Comparison of ENCODE assay signal across 7 cellular contexts in genomic region chr14:24137529-24138395, GRCh38. TPM values are rescaled to one million over a fixed set of nuclear protein-coding genes. Genes with fewer than 3 reads are reported as not detected.
A peak's percentile ranks its signal among the peaks of the same experiment; 100 is the strongest.
DNase-seq lines count a peak whose midpoint lies in the region; ATAC-seq and TF ChIP-seq lines count a peak whose summit lies in the region.
"Had no signal": no experiment of that assay in that cellular context is flagged by ENCODE, and none has a peak within 500 bp of the region (broad histone marks: within the 10 kb centered on the region; RNA-seq: fewer than 3 reads in every experiment).

No MANE protein-coding gene starts in this region.

- peaks cover 2% of the 10 kb centered on the region for H3F3A ChIP-seq in smooth muscle cell (ENCODE audit: low read depth)

- H3K9ac ChIP-seq in smooth muscle cell (ENCODE audit: low read depth), result no peak overlapping the region

- H3K4me3 Mint-ChIP-seq in Calu3 (ENCODE audit: low read depth, unreplicated experiment), result peak overlapping the region; percentile 82
- peak overlapping the region; percentile 74 to 94 (median 92) for H3K4me3 Mint-ChIP-seq in naive thymus-derived CD4-positive, alpha-beta T cell

- no peak overlapping the region for H2AFZ ChIP-seq in smooth muscle cell (ENCODE audit: low read depth)

- TSS peak; percentile 77 for BruUV-seq in Calu3 (replicated peaks; lab: Mats Ljungman, UMichigan)

- no peaks in the 10 kb centered on the region for H3K27me3 ChIP-seq in naive thymus-derived CD4-positive, alpha-beta T cell (ENCODE audit: control insufficient read depth in 2 of 2, insufficient read depth in 2 of 2, low read length in 2 of 2)
- H3K27me3 ChIP-seq in smooth muscle cell (ENCODE audit: low read depth), result no peaks in the 10 kb centered on the region

- ATAC-seq in naive thymus-derived CD4-positive, alpha-beta T cell, result no peak

- H3K9me3 ChIP-seq in naive thymus-derived CD4-positive, alpha-beta T cell (ENCODE audit: control insufficient read depth in 2 of 3, low read length in 3 of 3), result no peaks in the 10 kb centered on the region
- no peaks in the 10 kb centered on the region for H3K9me3 ChIP-seq in smooth muscle cell (replicated peaks; ENCODE audit: low read depth)

- TF ChIP-seq CTCF in Calu3 (IDR thresholded peaks at IDR 0.05; ENCODE audit: unreplicated experiment) (no peak), RWPE1 (conservative IDR thresholded peaks at IDR 0.05; ENCODE audit: low read depth) (no peak), GM10248 (IDR thresholded peaks at IDR 0.05; ENCODE audit: control extremely low read depth, extremely low read depth, low read depth, missing control alignments) (no peak), smooth muscle cell (IDR thresholded peaks at IDR 0.05; ENCODE audit: borderline replicate concordance, insufficient read depth, poor library complexity, severe bottlenecking) (no peak)

- DNase-seq in Calu3 (no peak), RWPE1 (ENCODE audit: low spot score) (no peak), GM10248 (ENCODE audit: extremely low spot score) (no peak), NCI-H2029 treated with DMSO at 0.1 percent for 48 hours (lab: John Stamatoyannopoulos, UW) (no peak), smooth muscle cell (lab: John Stamatoyannopoulos, UW; ENCODE audit: unreplicated experiment) (no peak)
- no peak for DNase-seq in naive thymus-derived CD4-positive, alpha-beta T cell
- DNase-seq: NK-92 treated with Interleukin-12 subunit alpha and Interleukin-12 subunit beta, amount 100 ng/mL, for 24 hours had no signal

- H3K4me3 ChIP-seq in naive thymus-derived CD4-positive, alpha-beta T cell (ENCODE audit: low read length), result no peak overlapping the region
- H3K4me3 ChIP-seq in smooth muscle cell, result no peak overlapping the region

- no peaks in the 10 kb centered on the region for H3K27me3 Mint-ChIP-seq in Calu3 (ENCODE audit: unreplicated experiment)
- H3K27me3 Mint-ChIP-seq in naive thymus-derived CD4-positive, alpha-beta T cell, result no peaks in the 10 kb centered on the region

- H3K79me2 ChIP-seq in smooth muscle cell (ENCODE audit: low read depth), result peaks cover 19% of the 10 kb centered on the region

- H4K20me1 ChIP-seq in smooth muscle cell (ENCODE audit: low read depth), result peaks cover 8% of the 10 kb centered on the region

- no peak overlapping the region for H3K4me2 ChIP-seq in smooth muscle cell

- WGBS in smooth muscle cell (ENCODE audit: low lambda C conversion rate), result 98% methylated on average over 8 of the region's 8 CpGs

- H3K36me3 Mint-ChIP-seq in Calu3 (ENCODE audit: insufficient read depth, unreplicated experiment), result peaks cover 62% of the 10 kb centered on the region
- H3K36me3 Mint-ChIP-seq in naive thymus-derived CD4-positive, alpha-beta T cell, result peaks cover 0 to 41% (median 17%) of the 10 kb centered on the region in 5 donors

- CTCF ChIA-PET in Calu3 (lab: Charles Lee), result interaction anchor here (1.0 to 2.5 kb wide), 3 partner anchors 23 to 29 kb away, joined by 3 to 9 read pairs (median 9); partner anchors contain the start of genes DCAF11, IRF9 and NRL
- CTCF ChIA-PET in RWPE1 (lab: Yijun Ruan, JAX), result interaction anchor here (0.5 to 1.4 kb wide), 6 partner anchors 9 to 36 kb away, joined by 3 to 5 read pairs (median 4); partner anchors contain the start of genes PSME2 and RNF31
- CTCF ChIA-PET in naive thymus-derived CD4-positive, alpha-beta T cell (lab: Charles Lee), result interaction anchor here (0.9 to 2.5 kb wide), 4 partner anchors 8 to 28 kb away, joined by 3 to 11 read pairs (median 6); partner anchors contain the start of genes DCAF11, IRF9 and NRL
- CTCF ChIA-PET in GM10248 (lab: Yijun Ruan, JAX), result interaction anchor here (0.7 to 4.9 kb wide), 12 partner anchors 8 to 79 kb away, joined by 3 to 37 read pairs (median 4); partner anchors contain the start of genes DCAF11, IRF9, NRL and PSME2

- H3K27ac Mint-ChIP-seq in Calu3 (ENCODE audit: unreplicated experiment), result no peak overlapping the region
- peak overlapping the region; percentile 32 to 94 (median 90) for H3K27ac Mint-ChIP-seq in naive thymus-derived CD4-positive, alpha-beta T cell

- peaks cover 0 to 32% (median 10%) of the 10 kb centered on the region in 3 experiments for H3K36me3 ChIP-seq in naive thymus-derived CD4-positive, alpha-beta T cell (ENCODE audit: control insufficient read depth in 2 of 3, insufficient read depth in 3 of 3, low read length in 3 of 3)
- H3K36me3 ChIP-seq in smooth muscle cell (ENCODE audit: low read depth), result no peaks in the 10 kb centered on the region

- H3K9me3 Mint-ChIP-seq in Calu3 (ENCODE audit: low read depth, unreplicated experiment), result no peaks in the 10 kb centered on the region
- H3K9me3 Mint-ChIP-seq in naive thymus-derived CD4-positive, alpha-beta T cell, result peaks cover 0 to 2% (median 0%) of the 10 kb centered on the region in 11 donors

- peaks cover 30% of the 10 kb centered on the region for H3K4me1 Mint-ChIP-seq in Calu3 (ENCODE audit: low read depth, unreplicated experiment)
- peaks cover 42 to 68% (median 59%) of the 10 kb centered on the region in 7 donors for H3K4me1 Mint-ChIP-seq in naive thymus-derived CD4-positive, alpha-beta T cell

- POLR2A ChIA-PET in RWPE1 (lab: Yijun Ruan, JAX; ENCODE audit: low non-redundant PET) (interaction anchor here (0.6 to 2.6 kb wide), 4 partner anchors 9 to 24 kb away, joined by 3 to 12 read pairs (median 4); partner anchors contain the start of genes DCAF11, IRF9, NRL and PSME2), GM10248 (lab: Yijun Ruan, JAX) (interaction anchor here (0.6 to 2.4 kb wide), 5 partner anchors 9 to 33 kb away, joined by 3 to 28 read pairs (median 3); partner anchors contain the start of genes DCAF11 and NRL)
- POLR2A ChIA-PET in naive thymus-derived CD4-positive, alpha-beta T cell (lab: Charles Lee), result interaction anchor here (0.8 to 11.7 kb wide), 5 partner anchors 11 to 105 kb away, joined by 4 to 298 read pairs (median 37); partner anchors contain the start of genes DCAF11, IRF9, NRL and PSME2

- H3K4me1 ChIP-seq in naive thymus-derived CD4-positive, alpha-beta T cell (ENCODE audit: control insufficient read depth in 2 of 2, insufficient read depth in 2 of 2, low read length in 2 of 2), result peaks cover 22 to 29% of the 10 kb centered on the region in 2 donors
- H3K4me1 ChIP-seq in smooth muscle cell (ENCODE audit: low read depth), result peaks cover 18% of the 10 kb centered on the region

- intact Hi-C loops in Calu3 (cut with micrococcal nuclease; ENCODE audit: unreplicated experiment), result no loop called here
- intact Hi-C loops in naive thymus-derived CD4-positive, alpha-beta T cell (cut with micrococcal nuclease), result loop anchor here in 1 of 2 donors (2.0 kb wide), 1 partner anchor 95 kb away; the partner anchor contains the start of genes GMPR2 and NEDD8

- H3K27ac ChIP-seq in RWPE1 (peak overlapping the region; percentile 96), smooth muscle cell (ENCODE audit: low read depth) (no peak overlapping the region)
- H3K27ac ChIP-seq in naive thymus-derived CD4-positive, alpha-beta T cell (ENCODE audit: low read depth, low read length), result peak overlapping the region; percentile 97

RNA-seq across cellular contexts. Expression of gene PSME1, which starts 1.8 kb away (rescaled TPM):
- 259 and 289 TPM in 2 replicates for total RNA-seq in Calu3 (2022)
- 100 to 1,000 TPM; 189 to 583 (median 202) TPM for total RNA-seq in naive thymus-derived CD4-positive, alpha-beta T cell
- 100 to 1,000 TPM; 698 to 703 TPM for polyA plus RNA-seq in naive thymus-derived CD4-positive, alpha-beta T cell
- 41.4 and 49.4 TPM in 2 replicates for total RNA-seq in smooth muscle cell
- polyA plus RNA-seq in smooth muscle cell, result 94.1 and 114 TPM in 2 replicates

RNA-seq across cellular contexts. Expression of gene EMC9, which starts 3.6 kb away (rescaled TPM):
- total RNA-seq in Calu3 (2022) (38.0 and 39.2 TPM in 2 replicates), smooth muscle cell (6.3 and 13.0 TPM in 2 replicates)
- total RNA-seq in naive thymus-derived CD4-positive, alpha-beta T cell, result 10 to 100 TPM in 4 of 5 experiments, 1 to 10 TPM in 1; 9.0 to 25.5 (median 22.3) TPM
- 10 to 100 TPM in 1 of 2 donors, 1 to 10 TPM in 1; 9.6 to 12.4 TPM for polyA plus RNA-seq in naive thymus-derived CD4-positive, alpha-beta T cell
- 11.9 and 16.9 TPM in 2 replicates for polyA plus RNA-seq in smooth muscle cell

RNA-seq across cellular contexts. Expression of gene FITM1, which starts 7.3 kb away (rescaled TPM):
- total RNA-seq in Calu3 (2022) (0.47 and 0.98 TPM in 2 replicates), smooth muscle cell (2.7 TPM in 1 of 2 replicates, not detected in the other)
- 1 to 10 TPM; 1.8 to 4.3 (median 2.0) TPM for total RNA-seq in naive thymus-derived CD4-positive, alpha-beta T cell
- 1 to 10 TPM in 1 of 2 donors, under 1 TPM in 1; 0.48 to 1.2 TPM for polyA plus RNA-seq in naive thymus-derived CD4-positive, alpha-beta T cell
- 0.31 and 1.1 TPM in 2 replicates for polyA plus RNA-seq in smooth muscle cell

RNA-seq across cellular contexts. Expression of gene PSME2, which starts 8.6 kb away (rescaled TPM):
- total RNA-seq in Calu3 (2022) (288 and 359 TPM in 2 replicates), smooth muscle cell (40.7 and 53.2 TPM in 2 replicates)
- 100 to 1,000 TPM; 120 to 777 (median 143) TPM for total RNA-seq in naive thymus-derived CD4-positive, alpha-beta T cell
- polyA plus RNA-seq in naive thymus-derived CD4-positive, alpha-beta T cell, result 100 to 1,000 TPM; 402 to 435 TPM
- polyA plus RNA-seq in smooth muscle cell, result 164 and 166 TPM in 2 replicates

RNA-seq across cellular contexts. Expression of gene RNF31, which starts 9.5 kb away (rescaled TPM):
- total RNA-seq in Calu3 (2022), result 95.9 and 103 TPM in 2 replicates
- total RNA-seq in naive thymus-derived CD4-positive, alpha-beta T cell, result 100 to 1,000 TPM in 1 of 5 experiments, 10 to 100 TPM in 4; 64.0 to 151 (median 95.4) TPM
- 10 to 100 TPM; 40.9 to 48.1 TPM for polyA plus RNA-seq in naive thymus-derived CD4-positive, alpha-beta T cell
- total RNA-seq in smooth muscle cell, result 39.3 and 74.8 TPM in 2 replicates
- polyA plus RNA-seq in smooth muscle cell, result 23.3 and 25.4 TPM in 2 replicates
